19 cellular contexts compared by ENCODE assay signal in the genomic region with DNA sequence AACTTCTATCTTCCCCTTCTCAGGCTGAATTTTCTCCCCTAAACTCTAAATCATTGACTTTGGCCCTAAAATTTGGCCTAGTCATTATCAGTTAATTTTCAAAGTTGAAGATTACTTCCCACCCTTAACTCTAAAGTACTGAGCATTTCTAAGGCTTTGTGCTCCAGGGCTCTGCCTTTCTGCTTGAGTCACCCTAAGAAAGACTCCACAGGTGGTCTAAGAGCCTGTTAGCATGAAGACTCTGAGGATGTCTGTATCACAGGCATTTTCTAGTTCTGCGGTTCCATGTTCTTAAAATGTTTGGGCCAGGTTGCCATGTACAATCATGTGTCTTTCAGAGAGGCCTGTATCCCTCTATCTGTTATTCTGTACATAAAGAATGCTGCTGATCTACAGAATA.
"Had no signal": no experiment of that assay in that cellular context is flagged by ENCODE, and none has a peak within 500 bp of the region (broad histone marks: within the 10 kb centered on the region; RNA-seq: fewer than 3 reads in every experiment).

No MANE protein-coding gene starts in this region.

- H3K9me3 ChIP-seq: esophagus muscularis mucosa, gastrocnemius medialis, heart right ventricle, right atrium auricular region, sigmoid colon, thoracic aorta, transverse colon had no signal

- DNase-seq: dorsolateral prefrontal cortex; effector CD8-positive, alpha-beta T cell; gastrocnemius medialis; heart right ventricle; hypothalamus; kidney glomerular epithelial cell; naive thymus-derived CD4-positive, alpha-beta T cell; nephron progenitor cell; sigmoid colon; stimulated activated CD4-positive, alpha-beta T cell treated with anti-CD3 and anti-CD28 coated beads, Interleukin-2, amount 100 ng/mL, for 24 hours; stimulated activated CD4-positive, alpha-beta T cell treated with anti-CD3 and anti-CD28 coated beads, Interleukin-4, amount 100 ng/mL, for 4 hours; stimulated activated naive B cell treated with anti-CD40 and anti-IgM and Interleukin-4, amounts not matched to agents 10 μg/mL and 1 μg/mL and 100 μg/mL, for 72 hours; stimulated activated naive CD8-positive, alpha-beta T cell treated with anti-CD3 and anti-CD28 coated beads, Interleukin-15, amount 100 ng/mL, for 72 hours; transverse colon had no signal

- H3K27ac ChIP-seq: coronary artery, dorsolateral prefrontal cortex, esophagus muscularis mucosa, gastrocnemius medialis, heart right ventricle, right atrium auricular region, sigmoid colon, skin epidermis, thoracic aorta, transverse colon had no signal

- H3K36me3 ChIP-seq: esophagus muscularis mucosa, gastrocnemius medialis, heart right ventricle, right atrium auricular region, sigmoid colon, thoracic aorta, transverse colon had no signal

- H3K4me3 ChIP-seq: coronary artery, dorsolateral prefrontal cortex, esophagus muscularis mucosa, gastrocnemius medialis, heart right ventricle, right atrium auricular region, sigmoid colon, skin epidermis, thoracic aorta, transverse colon had no signal

- H3K4me1 ChIP-seq: esophagus muscularis mucosa, gastrocnemius medialis, heart right ventricle, right atrium auricular region, sigmoid colon, transverse colon had no signal

- H3K27me3 ChIP-seq: dorsolateral prefrontal cortex, esophagus muscularis mucosa, gastrocnemius medialis, heart right ventricle, right atrium auricular region, sigmoid colon, transverse colon had no signal
